Comparison of ENCODE assay signal across 1 cellular context in genomic region chr3:66280304-66280703, GRCh38.
TF ChIP-seq lines count a peak whose summit lies in the region.

No MANE protein-coding gene starts in this region.

TF ChIP-seq in GM23338, 12 proteins besides CTCF, POLR2A, EP300 and RAD21 (continued from another document):
- TF ChIP-seq ZNF462 (CRISPR knock-in tag; IDR thresholded peaks at IDR 0.05): no peak
- no peak for TF ChIP-seq REST (IDR thresholded peaks at IDR 0.05; ENCODE audit: unreplicated experiment)
- no peak for TF ChIP-seq STAT1 (IDR thresholded peaks at IDR 0.05; ENCODE audit: unreplicated experiment)
